In the genomic region with DNA sequence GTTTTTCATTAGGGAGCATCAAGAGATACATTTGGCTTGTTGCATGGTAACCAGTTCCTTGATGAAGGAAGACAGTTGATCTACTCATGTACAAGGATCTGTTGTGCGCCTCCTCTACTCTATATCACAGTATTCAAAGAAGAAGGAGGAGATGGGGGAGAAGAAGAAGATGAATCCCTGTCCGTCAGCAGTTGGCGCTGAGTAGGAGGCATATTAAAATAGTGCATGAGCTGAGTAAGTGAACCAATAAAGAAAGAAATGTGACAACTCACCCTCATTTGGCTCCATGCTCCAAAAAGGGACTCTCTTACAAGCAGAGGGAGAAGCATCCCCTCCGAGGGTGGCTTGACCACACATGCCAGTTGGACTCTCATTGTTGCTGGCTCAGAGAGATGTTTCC, we compare ENCODE assay signal across 32 cellular contexts. TPM values are rescaled to one million over a fixed set of nuclear protein-coding genes. Genes with fewer than 3 reads are reported as not detected.
DNase-seq lines count a peak whose midpoint lies in the region; ATAC-seq and TF ChIP-seq lines count a peak whose summit lies in the region.
"Had no signal": no experiment of that assay in that cellular context is flagged by ENCODE, and none has a peak within 500 bp of the region (broad histone marks: within the 10 kb centered on the region; RNA-seq: fewer than 3 reads in every experiment).

No MANE protein-coding gene starts in this region.

- no peak for ATAC-seq in HG03139 (IDR thresholded peaks at IDR 0.05; ENCODE audit: unreplicated experiment)
- ATAC-seq: A549; CD8-positive, alpha-beta T cell had no signal

- 84% methylated on average over 4 of the region's 4 CpGs for WGBS in esophagus muscularis mucosa

- no peak overlapping the region for H3K9ac ChIP-seq in BLaER1
- H3K9ac ChIP-seq: BLaER1 treated with 17β-estradiol and CSF1 and Interleukin-3, amounts not matched to agents 10 nM and 100 nM had no signal

- no peak overlapping the region for H3K27ac ChIP-seq in BLaER1
- no peak overlapping the region for H3K27ac ChIP-seq in esophagus muscularis mucosa (replicated peaks in 1 of 4)
- H3K27ac ChIP-seq: 22Rv1; A549; BLaER1 treated with 17β-estradiol and CSF1 and Interleukin-3, amounts not matched to agents 10 nM and 100 nM; C4-2B had no signal

- H3K27me3 ChIP-seq in BLaER1 (no peaks in the 10 kb centered on the region), esophagus muscularis mucosa (no peaks in the 10 kb centered on the region)
- H3K27me3 ChIP-seq: BE2C; BLaER1 treated with 17β-estradiol and CSF1 and Interleukin-3, amounts not matched to agents 10 nM and 100 nM had no signal

- H3K4me3 ChIP-seq in BLaER1 (no peak overlapping the region), esophagus muscularis mucosa (no peak overlapping the region)
- H3K4me3 ChIP-seq: A549; BLaER1 treated with 17β-estradiol and CSF1 and Interleukin-3, amounts not matched to agents 10 nM and 100 nM had no signal

- DNase-seq in esophagus muscularis mucosa (ENCODE audit: extremely low spot score) (peak; percentile 79), NAMALWA (ENCODE audit: low spot score) (no peak)
- DNase-seq: 8988T; ACHN; AML-193; BE2C; C1 segment of cervical spinal cord; Caco-2; Calu3; CD4-positive, alpha-beta memory T cell; CD4-positive, alpha-beta T cell; CD4-positive, CD25-positive, alpha-beta regulatory T cell; CD8-positive, alpha-beta memory T cell; CD8-positive, alpha-beta T cell; COR-L47; DMS 273 treated with DMSO at 0.1 percent for 48 hours; DMS153; DMS53; DMS79; DMS79 treated with DMSO at 0.1 percent for 48 hours; DND-41; EL had no signal

- H3K4me1 ChIP-seq in BLaER1 (no peaks in the 10 kb centered on the region; the same call in 1 of the 2 replicates), esophagus muscularis mucosa (no peaks in the 10 kb centered on the region)
- H3K4me1 ChIP-seq: A549; BE2C; BLaER1 treated with 17β-estradiol and CSF1 and Interleukin-3, amounts not matched to agents 10 nM and 100 nM; Caco-2 had no signal

- TF ChIP-seq POLR2A in esophagus muscularis mucosa (IDR thresholded peaks at IDR 0.05; ENCODE audit: low read depth) = no peak

- no peak for TF ChIP-seq CTCF in esophagus muscularis mucosa (IDR thresholded peaks at IDR 0.05)

- no peaks in the 10 kb centered on the region for H4K20me1 ChIP-seq in BLaER1
- H4K20me1 ChIP-seq: BLaER1 treated with 17β-estradiol and CSF1 and Interleukin-3, amounts not matched to agents 10 nM and 100 nM had no signal

- H3K4me2 ChIP-seq in BLaER1 = peak overlapping the region; percentile 10; the same call in 1 of the 2 replicates
- H3K4me2 ChIP-seq: A549 had no signal

- H3K36me3 ChIP-seq in BLaER1 (no peaks in the 10 kb centered on the region), esophagus muscularis mucosa (no peaks in the 10 kb centered on the region)
- H3K36me3 ChIP-seq: BE2C; BLaER1 treated with 17β-estradiol and CSF1 and Interleukin-3, amounts not matched to agents 10 nM and 100 nM had no signal

- intact Hi-C loops in esophagus muscularis mucosa (cut with DNase I) = no loop called here

- TF ChIP-seq EP300 in esophagus muscularis mucosa (IDR thresholded peaks at IDR 0.05) = no peak

- H3K9me3 ChIP-seq in BLaER1 = peaks cover 7% of the 10 kb centered on the region
- peaks cover 0 to 17% (median 15%) of the 10 kb centered on the region in 4 donors for H3K9me3 ChIP-seq in esophagus muscularis mucosa
- H3K9me3 ChIP-seq: A549, BE2C, Caco-2 had no signal

RNA-seq across cellular contexts. Expression of gene NPS, which starts 20.1 kb away (rescaled TPM):
- total RNA-seq in esophagus muscularis mucosa = not detected
- total RNA-seq: A172; A673; B cell; Caco-2; Calu3; CD4-positive, alpha-beta memory T cell; CD4-positive, alpha-beta T cell; CD4-positive, CD25-positive, alpha-beta regulatory T cell; CD8-positive, alpha-beta memory T cell; CD8-positive, alpha-beta T cell; Daoy had no signal
